Comparison of ENCODE assay signal across 8 cellular contexts in genomic region chr1:209607102-209607794, GRCh38. TPM values are rescaled to one million over a fixed set of nuclear protein-coding genes. Genes with fewer than 3 reads are reported as not detected.
DNase-seq lines count a peak whose midpoint lies in the region; ATAC-seq and TF ChIP-seq lines count a peak whose summit lies in the region.

No MANE protein-coding gene starts in this region.

- TF ChIP-seq RAD21 in HCT116 (IDR thresholded peaks at IDR 0.05; ENCODE audit: low read depth): no peak

- no peaks in the 10 kb centered on the region for H3K36me3 ChIP-seq in HCT116 (ENCODE audit: control insufficient read depth in 1 of 2, insufficient read depth in 2 of 2, low read length in 2 of 2)

- H3K9ac ChIP-seq in HCT116 (ENCODE audit: low read length): no peak overlapping the region

- POLR2A ChIA-PET in HCT116 (lab: Charles Lee): no interaction called here

- H2AFZ ChIP-seq in HCT116 (ENCODE audit: low read depth, low read length, poor library complexity, severe bottlenecking): no peak overlapping the region

- no peaks in the 10 kb centered on the region for H4K20me1 ChIP-seq in HCT116 (ENCODE audit: insufficient read depth)

- no peak for DNase-seq in HCT116 (ENCODE audit: low read depth, low spot score)
- DNase-seq in RPMI7951 (ENCODE audit: low read depth): peak; percentile 79
- DNase-seq in omental fat pad (ENCODE audit: low spot score): no peak
- DNase-seq in NCI-H345 (lab: John Stamatoyannopoulos, UW): no peak
- DNase-seq in hypothalamus (lab: John Stamatoyannopoulos, UW): no peak
- DNase-seq in HuH-7.5 (ENCODE audit: low spot score): no peak
- no peak for DNase-seq in NCI-H187 (lab: John Stamatoyannopoulos, UW)

- ATAC-seq in GM18519 (IDR thresholded peaks at IDR 0.05; ENCODE audit: low FRiP score, unreplicated experiment) (peak; percentile 67), HCT116 (no peak), omental fat pad (ENCODE audit: low FRiP score) (peak; percentile 49)

- no peak overlapping the region for H3K4me3 ChIP-seq in HCT116 (replicated peaks in 1 of 2; ENCODE audit: low read depth in 1 of 2, low read length in 2 of 2)

- no peaks in the 10 kb centered on the region for H3K79me2 ChIP-seq in HCT116 (ENCODE audit: insufficient read depth, low read length)

- TF ChIP-seq CTCF in HCT116 (IDR thresholded peaks at IDR 0.05 in 2 of 3, conservative IDR thresholded peaks at IDR 0.05 in 1 of 3; ENCODE audit: borderline replicate concordance in 1 of 3, insufficient read depth in 1 of 3, low read depth in 2 of 3, low read length in 2 of 3): no peak
- TF ChIP-seq CTCF in omental fat pad (IDR thresholded peaks at IDR 0.05): no peak

- H3K9me3 ChIP-seq in HCT116 (ENCODE audit: control insufficient read depth in 1 of 2, insufficient read depth in 1 of 2, low read depth in 1 of 2, low read length in 2 of 2): no peaks in the 10 kb centered on the region

- H3K27me3 ChIP-seq in HCT116 (ENCODE audit: insufficient read depth, low read length): no peaks in the 10 kb centered on the region

- no peaks in the 10 kb centered on the region for H3K9me2 ChIP-seq in HCT116 (ENCODE audit: insufficient read depth)

- intact Hi-C loops in HCT116 (cut with micrococcal nuclease): no loop called here

- H3K27ac ChIP-seq in HCT116 (ENCODE audit: low read depth, low read length): no peak overlapping the region

- BruUV-seq in HCT116 (replicated peaks; lab: Mats Ljungman, UMichigan): no TSS peak

- RAD21 ChIA-PET in HCT116 (lab: Charles Lee; ENCODE audit: low non-redundant PET in 1 of 2, low total read pairs in 2 of 2, uncharacterized antibody in 2 of 2, unreplicated experiment in 2 of 2): no interaction called here

- no peak for TF ChIP-seq POLR2A in HCT116 (IDR thresholded peaks at IDR 0.05; ENCODE audit: borderline replicate concordance, extremely low read depth, insufficient read depth, insufficient read length)

- H3K4me2 ChIP-seq in HCT116 (ENCODE audit: low read length): no peak overlapping the region

- peaks cover 0 to 7% of the 10 kb centered on the region in 2 experiments; a peak in 1 of 4 replicates for H3K4me1 ChIP-seq in HCT116 (ENCODE audit: control insufficient read depth in 1 of 2, insufficient read depth in 2 of 2, low read length in 2 of 2)

- CTCF ChIA-PET in HCT116 (lab: Charles Lee): no interaction called here

TF ChIP-seq in HCT116, 20 proteins besides CTCF, POLR2A, EP300 and RAD21:
- TF ChIP-seq TCF7L2 (IDR thresholded peaks at IDR 0.05; ENCODE audit: borderline replicate concordance, extremely low read depth, insufficient read depth, insufficient read length): no peak
- TF ChIP-seq CEBPB (IDR thresholded peaks at IDR 0.05; ENCODE audit: low read depth): no peak
- 0 out of 2 replicates have a peak, but pooled peaks have one; percentile 3 for TF ChIP-seq FOSL1 (IDR thresholded peaks at IDR 0.05; ENCODE audit: low read depth)

RNA-seq across cellular contexts. Expression of gene CAMK1G, which starts 23.7 kb away (rescaled TPM):
- total RNA-seq in HCT116 (2021; ENCODE audit: unreplicated experiment) (not detected), omental fat pad (not detected)
- 0.03 and 0.16 TPM in 2 replicates for polyA plus RNA-seq in HCT116 (2012)
- total RNA-seq in RPMI7951 (2014; rRNA removed; shearing (Covaris generic)): 4.5 and 7.3 TPM in 2 replicates

RNA-seq across cellular contexts. Expression of gene LAMB3, which starts 45.0 kb away (rescaled TPM):
- total RNA-seq in HCT116 (2021; ENCODE audit: unreplicated experiment) (70.2 TPM), omental fat pad (10 to 100 TPM in 1 of 4 donors, 1 to 10 TPM in 3; 2.5 to 69.9 (median 6.3) TPM)
- 98.9 and 197 TPM in 2 replicates for polyA plus RNA-seq in HCT116 (2012)
- total RNA-seq in RPMI7951 (2014; rRNA removed; shearing (Covaris generic)): 20.2 and 22.5 TPM in 2 replicates
